In the genomic region with DNA sequence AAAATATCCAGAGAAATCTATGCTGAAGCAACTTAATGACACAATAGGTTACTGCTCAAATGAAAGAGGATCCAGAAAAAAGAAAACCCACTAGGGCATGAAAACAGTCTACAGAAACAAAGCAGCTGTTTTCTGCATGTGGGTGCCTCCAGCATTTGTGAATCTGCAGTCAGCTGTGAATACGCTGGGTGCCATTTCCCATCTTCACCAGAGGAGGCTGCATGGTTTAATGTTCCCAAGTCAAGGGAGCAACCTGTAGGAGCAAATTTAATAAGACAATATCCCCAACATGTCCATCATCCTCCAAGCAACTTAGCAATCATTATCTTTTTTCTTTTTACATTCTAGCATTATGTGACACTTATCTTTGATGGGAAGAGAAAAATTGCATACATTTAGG, we compare ENCODE assay signal across 9 cellular contexts.
DNase-seq lines count a peak whose midpoint lies in the region; ATAC-seq and TF ChIP-seq lines count a peak whose summit lies in the region.
"Had no signal": no experiment of that assay in that cellular context is flagged by ENCODE, and none has a peak within 500 bp of the region (broad histone marks: within the 10 kb centered on the region; RNA-seq: fewer than 3 reads in every experiment).

No MANE protein-coding gene starts in this region.

- H3K9me3 ChIP-seq in SK-N-SH (no peaks in the 10 kb centered on the region), upper lobe of right lung (no peaks in the 10 kb centered on the region), thyroid gland (no peaks in the 10 kb centered on the region)
- H3K9me3 ChIP-seq: SJSA1 had no signal

- POLR2A ChIA-PET in SK-N-SH (lab: Yijun Ruan, JAX), result no interaction called here

- no peak overlapping the region for H2AFZ ChIP-seq in SK-N-SH (ENCODE audit: low read depth)

- TF ChIP-seq CTCF in SK-N-SH (IDR thresholded peaks at IDR 0.05), result no peak
- peak; percentile 43 for TF ChIP-seq CTCF in foreskin fibroblast (IDR thresholded peaks at IDR 0.05; ENCODE audit: low read depth, low read length)
- peak; percentile 10 for TF ChIP-seq CTCF in upper lobe of right lung (IDR thresholded peaks at IDR 0.05)
- no peak for TF ChIP-seq CTCF in thyroid gland (IDR thresholded peaks at IDR 0.05)

- H3K4me1 ChIP-seq in SK-N-SH (ENCODE audit: control insufficient read depth in 1 of 2, insufficient read depth in 2 of 2, low read depth in 1 of 2, low read length in 1 of 2) (no peaks in the 10 kb centered on the region), upper lobe of right lung (no peaks in the 10 kb centered on the region), thyroid gland (no peaks in the 10 kb centered on the region)
- H3K4me1 ChIP-seq: SJSA1 had no signal

- H3K36me3 ChIP-seq in SK-N-SH (replicated peaks in 1 of 2; ENCODE audit: control insufficient read depth in 1 of 2, insufficient read depth in 2 of 2, low read length in 1 of 2) (no peaks in the 10 kb centered on the region), upper lobe of right lung (no peaks in the 10 kb centered on the region), thyroid gland (no peaks in the 10 kb centered on the region)
- H3K36me3 ChIP-seq: SJSA1 had no signal

- H3K27me3 Mint-ChIP-seq in activated naive CD4-positive, alpha-beta T cell treated with anti-CD3 and anti-CD28 coated beads, Interleukin-2, amount 10 ng/mL, durations not matched to agents 7 days and 5 days, result no peaks in the 10 kb centered on the region

- no peak for TF ChIP-seq EP300 in SK-N-SH (IDR thresholded peaks at IDR 0.05; ENCODE audit: borderline replicate concordance in 1 of 2, low read depth in 1 of 2, low read length in 1 of 2)

- peak; percentile 41 for TF ChIP-seq RAD21 in SK-N-SH (IDR thresholded peaks at IDR 0.05; ENCODE audit: low read length)

- H3K27ac ChIP-seq in SK-N-SH (ENCODE audit: low read depth in 2 of 2, low read length in 1 of 2) (no peak overlapping the region), upper lobe of right lung (no peak overlapping the region), thyroid gland (no peak overlapping the region)
- H3K27ac ChIP-seq: SJSA1 had no signal

- TF ChIP-seq POLR2A in thyroid gland (IDR thresholded peaks at IDR 0.05), result no peak

- no peaks in the 10 kb centered on the region for H3K79me2 ChIP-seq in SK-N-SH (ENCODE audit: insufficient read depth)

- intact Hi-C loops in upper lobe of right lung (cut with DNase I) (no loop called here), thyroid gland (cut with DNase I) (no loop called here)

- peaks cover 4% of the 10 kb centered on the region for H3K9me3 Mint-ChIP-seq in activated naive CD4-positive, alpha-beta T cell treated with anti-CD3 and anti-CD28 coated beads, Interleukin-2, amount 10 ng/mL, durations not matched to agents 7 days and 5 days

- H3K4me1 Mint-ChIP-seq in activated naive CD4-positive, alpha-beta T cell treated with anti-CD3 and anti-CD28 coated beads, Interleukin-2, amount 10 ng/mL, durations not matched to agents 7 days and 5 days, result no peaks in the 10 kb centered on the region

- H3K4me3 ChIP-seq in SK-N-SH (ENCODE audit: low read depth in 2 of 2, low read length in 1 of 2) (no peak overlapping the region), foreskin fibroblast (ENCODE audit: low read depth in 1 of 2, low read length in 2 of 2) (no peak overlapping the region), upper lobe of right lung (no peak overlapping the region), thyroid gland (replicated peaks in 1 of 3) (no peak overlapping the region)
- H3K4me3 ChIP-seq: SJSA1 had no signal

- CTCF ChIA-PET in SK-N-SH (lab: Yijun Ruan, JAX), result interaction anchor here (1.2 to 1.3 kb wide), 2 partner anchors 10 to 33 kb away, joined by 3 read pairs; no protein-coding TSS in a partner anchor
- CTCF ChIA-PET in activated naive CD4-positive, alpha-beta T cell treated with anti-CD3 and anti-CD28 coated beads, Interleukin-2, amount 10 ng/mL, durations not matched to agents 7 days and 5 days (lab: Charles Lee), result no interaction called here

- H4K20me1 ChIP-seq in SK-N-SH (ENCODE audit: insufficient read depth), result no peaks in the 10 kb centered on the region

- 27% methylated on average over 1 of the region's 1 CpG for WGBS in SK-N-SH (ENCODE audit: low lambda C conversion rate)
- WGBS in thyroid gland, 2 donors, result 40 to 67% methylated on average over 1 of the region's 1 CpG

- no peaks in the 10 kb centered on the region for H3K36me3 Mint-ChIP-seq in activated naive CD4-positive, alpha-beta T cell treated with anti-CD3 and anti-CD28 coated beads, Interleukin-2, amount 10 ng/mL, durations not matched to agents 7 days and 5 days

- H3F3A ChIP-seq in SK-N-SH (replicated peaks; ENCODE audit: insufficient read depth), result no peaks in the 10 kb centered on the region

- no peak overlapping the region for H3K9ac ChIP-seq in SK-N-SH

- no peaks in the 10 kb centered on the region for H3K27me3 ChIP-seq in SK-N-SH (ENCODE audit: insufficient read depth)
- H3K27me3 ChIP-seq in upper lobe of right lung, result no peaks in the 10 kb centered on the region
- H3K27me3 ChIP-seq in thyroid gland, result no peaks in the 10 kb centered on the region
- H3K27me3 ChIP-seq: SJSA1 had no signal

- H3K4me2 ChIP-seq in SK-N-SH, result no peak overlapping the region

- no peak overlapping the region for H3K27ac Mint-ChIP-seq in activated naive CD4-positive, alpha-beta T cell treated with anti-CD3 and anti-CD28 coated beads, Interleukin-2, amount 10 ng/mL, durations not matched to agents 7 days and 5 days

- H3K9me2 ChIP-seq in SK-N-SH, result no peaks in the 10 kb centered on the region

- ATAC-seq in SK-N-SH treated with all-trans-retinoic acid at 6 μM for 48 hours (no peak), upper lobe of right lung (no peak)

- DNase-seq in SK-N-SH (no peak), NCI-H526 treated with DMSO at 0.1 percent for 48 hours (lab: John Stamatoyannopoulos, UW) (peak; percentile 60), foreskin fibroblast (peak; percentile 10 to 48), upper lobe of right lung (no peak), thyroid gland (no peak)
- DNase-seq in activated naive CD4-positive, alpha-beta T cell treated with anti-CD3 and anti-CD28 coated beads, Interleukin-2, amount 10 ng/mL, durations not matched to agents 7 days and 5 days, result no peak
- no peak for DNase-seq in activated naive CD4-positive, alpha-beta T cell treated with Interleukin-2 at 50 U/mL for 16 hours

- H3K4me3 Mint-ChIP-seq in activated naive CD4-positive, alpha-beta T cell treated with anti-CD3 and anti-CD28 coated beads, Interleukin-2, amount 10 ng/mL, durations not matched to agents 7 days and 5 days, result no peak overlapping the region

TF ChIP-seq in SK-N-SH, 30 proteins besides CTCF, POLR2A, EP300 and RAD21:
- no peak for TF ChIP-seq ELF1 (IDR thresholded peaks at IDR 0.05)
- no peak for TF ChIP-seq JUND (IDR thresholded peaks at IDR 0.05)
- no peak for TF ChIP-seq TCF12 (IDR thresholded peaks at IDR 0.05)
- TF ChIP-seq NFIC (IDR thresholded peaks at IDR 0.05; ENCODE audit: borderline replicate concordance), result no peak
- TF ChIP-seq RXRA (IDR thresholded peaks at IDR 0.05; ENCODE audit: borderline replicate concordance, low read depth), result no peak

TF ChIP-seq in SK-N-SH treated with all-trans-retinoic acid at 6 μM for 48 hours, 23 proteins besides CTCF, POLR2A, EP300 and RAD21:
- TF ChIP-seq POU6F1 (CRISPR knock-in tag; IDR thresholded peaks at IDR 0.05; ENCODE audit: borderline replicate concordance, low read depth), result no peak
- TF ChIP-seq TCF4 (CRISPR knock-in tag; IDR thresholded peaks at IDR 0.05; ENCODE audit: borderline replicate concordance), result no peak
- TF ChIP-seq ESRRG (CRISPR knock-in tag; IDR thresholded peaks at IDR 0.05), result no peak
- no peak for TF ChIP-seq ARNTL (CRISPR knock-in tag; IDR thresholded peaks at IDR 0.05; ENCODE audit: borderline replicate concordance, low read depth)
- TF ChIP-seq ZNF70 (CRISPR knock-in tag; IDR thresholded peaks at IDR 0.05), result no peak
TF ChIP-seq in SK-N-SH treated with all-trans-retinoic acid at 6 μM for 48 hours: peak in this region for 0.

Comparison
In these comparisons a context has a peak if more than half of its experiments do, and no peak if none do; other contexts are left out.
1. DNase-seq: peak in NCI-H526 treated with DMSO at 0.1 percent for 48 hours (single experiment) and foreskin fibroblast (2 of 2); none in SK-N-SH (single experiment), upper lobe of right lung (single experiment), activated naive CD4-positive, alpha-beta T cell treated with anti-CD3 and anti-CD28 coated beads, Interleukin-2, amount 10 ng/mL, durations not matched to agents 7 days and 5 days (single experiment), activated naive CD4-positive, alpha-beta T cell treated with Interleukin-2 at 50 U/mL for 16 hours (single experiment) and thyroid gland (0 of 2).
2. CTCF ChIP-seq: peak in foreskin fibroblast (single experiment) and upper lobe of right lung (single experiment); none in SK-N-SH (single experiment) and thyroid gland (0 of 6).